ENCODE assay signal across 12 cellular contexts in genomic region chr5:117982691-117983090, GRCh38.
"Had no signal": no experiment of that assay in that cellular context is flagged by ENCODE, and none has a peak within 500 bp of the region (broad histone marks: within the 10 kb centered on the region; RNA-seq: fewer than 3 reads in every experiment).

No MANE protein-coding gene starts in this region.

- H3K4me1 ChIP-seq: esophagus muscularis mucosa, left lung, stomach had no signal

- H3K27me3 Mint-ChIP-seq: activated B cell treated with CpG ODN at 0.5 μM for 24 hours; activated CD4-positive, alpha-beta T cell treated with anti-CD3 and anti-CD28 coated beads, Interleukin-2, amount 10 ng/mL, durations not matched to agents 7 days and 5 days; activated naive CD4-positive, alpha-beta T cell treated with anti-CD3 and anti-CD28 coated beads, Interleukin-2, amount 50 U/mL, for 24 hours; activated T-cell treated with anti-CD3 and anti-CD28 coated beads, Interleukin-2, amount 50 U/mL, for 24 hours had no signal

- H3K9me3 Mint-ChIP-seq: activated B cell treated with CpG ODN at 0.5 μM for 24 hours; activated CD4-positive, alpha-beta T cell treated with anti-CD3 and anti-CD28 coated beads, Interleukin-2, amount 10 ng/mL, durations not matched to agents 7 days and 5 days had no signal

- H3K27me3 ChIP-seq: esophagus muscularis mucosa, left lung, stomach had no signal

- H3K4me3 ChIP-seq: esophagus muscularis mucosa, left lung, skin epidermis, stomach, thoracic aorta had no signal

- H3K36me3 ChIP-seq: esophagus muscularis mucosa, left lung, stomach, thoracic aorta had no signal

- H3K36me3 Mint-ChIP-seq: activated naive CD4-positive, alpha-beta T cell treated with anti-CD3 and anti-CD28 coated beads, Interleukin-2, amount 50 U/mL, for 24 hours had no signal

- H3K4me1 Mint-ChIP-seq: activated B cell treated with CpG ODN at 0.5 μM for 24 hours; activated CD4-positive, alpha-beta T cell treated with anti-CD3 and anti-CD28 coated beads, Interleukin-2, amount 10 ng/mL, durations not matched to agents 7 days and 5 days; activated naive CD4-positive, alpha-beta T cell treated with anti-CD3 and anti-CD28 coated beads, Interleukin-2, amount 50 U/mL, for 24 hours had no signal

- H3K27ac ChIP-seq: esophagus muscularis mucosa, left lung, skin epidermis, stomach, thoracic aorta had no signal

- H3K27ac Mint-ChIP-seq: activated B cell treated with CpG ODN at 0.5 μM for 24 hours; activated CD4-positive, alpha-beta T cell treated with anti-CD3 and anti-CD28 coated beads, Interleukin-2, amount 10 ng/mL, durations not matched to agents 7 days and 5 days; activated naive CD4-positive, alpha-beta T cell treated with anti-CD3 and anti-CD28 coated beads, Interleukin-2, amount 50 U/mL, for 24 hours; activated T-cell treated with anti-CD3 and anti-CD28 coated beads, Interleukin-2, amount 50 U/mL, for 24 hours had no signal

- H3K4me3 Mint-ChIP-seq: activated B cell treated with CpG ODN at 0.5 μM for 24 hours; activated CD4-positive, alpha-beta T cell treated with anti-CD3 and anti-CD28 coated beads, Interleukin-2, amount 10 ng/mL, durations not matched to agents 7 days and 5 days; activated naive CD4-positive, alpha-beta T cell treated with anti-CD3 and anti-CD28 coated beads, Interleukin-2, amount 50 U/mL, for 24 hours; activated T-cell treated with anti-CD3 and anti-CD28 coated beads, Interleukin-2, amount 50 U/mL, for 24 hours had no signal

- H3K9me3 ChIP-seq: esophagus muscularis mucosa, left lung, stomach, thoracic aorta had no signal

- DNase-seq: activated B cell treated with CpG ODN at 0.5 μM for 24 hours; activated CD4-positive, alpha-beta T cell treated with anti-CD3 and anti-CD28 coated beads, Interleukin-2, amount 10 ng/mL, durations not matched to agents 7 days and 5 days; activated effector memory CD4-positive, alpha-beta T cell treated with Interleukin-2 at 50 U/mL for 16 hours; activated T-cell treated with anti-CD3 and anti-CD28 coated beads, Interleukin-2, amount 50 U/mL, for 24 hours; foreskin fibroblast; left lung; stimulated activated CD4-positive, alpha-beta T cell treated with anti-CD3 and anti-CD28 coated beads, Interleukin-4, amount 100 ng/mL, for 4 hours; stomach had no signal
